ENCODE assay signal across 1 cellular context in the genomic region with DNA sequence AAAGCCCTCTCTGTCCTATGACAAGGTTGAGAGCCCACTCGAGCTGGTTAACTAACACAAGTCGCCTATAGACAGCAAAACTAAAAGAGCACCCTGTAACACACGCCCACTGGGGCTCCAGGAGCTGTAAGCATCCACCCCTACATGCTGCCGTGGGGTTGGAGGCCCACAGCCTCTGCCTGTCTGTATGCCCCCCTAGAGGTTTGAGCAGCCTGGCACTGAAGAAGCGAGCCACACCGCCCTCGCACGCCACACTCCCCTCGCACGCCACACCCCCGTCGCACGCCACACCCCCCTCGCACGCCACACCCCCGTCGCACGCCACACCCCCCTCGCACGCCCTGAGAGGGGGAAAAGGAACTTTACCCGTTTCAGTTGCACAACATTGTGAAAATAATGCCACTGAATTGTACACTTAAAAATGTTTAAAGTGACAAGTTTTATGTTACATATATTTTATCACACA.
TF ChIP-seq lines count a peak whose summit lies in the region.

No MANE protein-coding gene starts in this region.

TF ChIP-seq in K562, 482 proteins besides CTCF, POLR2A, EP300 and RAD21 (continued from another document):
- TF ChIP-seq NKRF (IDR thresholded peaks at IDR 0.05; ENCODE audit: borderline replicate concordance), result peak; percentile 63; the same call in 1 of the 2 replicates
- TF ChIP-seq MAZ (CRISPR knock-in tag; conservative IDR thresholded peaks at IDR 0.05 in 1 of 2, IDR thresholded peaks at IDR 0.05 in 1 of 2), result peak in 1 of 2 experiments; percentile 43; a peak in 1 of 4 replicates
- TF ChIP-seq ARID4B (CRISPR knock-in tag; IDR thresholded peaks at IDR 0.05), result peak; percentile 83
- no peak for TF ChIP-seq NFRKB (IDR thresholded peaks at IDR 0.05; ENCODE audit: low read depth)
